14 cellular contexts compared by ENCODE assay signal in genomic region chr5:31965227-31965626, GRCh38.
DNase-seq lines count a peak whose midpoint lies in the region; ATAC-seq, FAIRE-seq and TF ChIP-seq lines count a peak whose summit lies in the region.
"Had no signal": no experiment of that assay in that cellular context is flagged by ENCODE, and none has a peak within 500 bp of the region (broad histone marks: within the 10 kb centered on the region; RNA-seq: fewer than 3 reads in every experiment).

No MANE protein-coding gene starts in this region.

- H3K9me2 ChIP-seq in GM23338 (ENCODE audit: insufficient read depth) = peaks cover 7% of the 10 kb centered on the region; the same call in 1 of the 2 replicates

- H3K4me3 ChIP-seq in GM23338 = no peak overlapping the region
- no peak overlapping the region for H3K4me3 ChIP-seq in K562
- H3K4me3 ChIP-seq: BLaER1 treated with 17β-estradiol and CSF1 and Interleukin-3, amounts not matched to agents 10 nM and 100 nM had no signal

- no peak overlapping the region for H3K4me3 Mint-ChIP-seq in GM23338
- H3K4me3 Mint-ChIP-seq: CD4-positive, CD25-positive, alpha-beta regulatory T cell had no signal

- H2AFZ ChIP-seq in GM23338 (no peak overlapping the region), K562 (ENCODE audit: low read depth, low read length) (no peak overlapping the region)

- BruUV-seq in K562 (replicated peaks; lab: Mats Ljungman, UMichigan) = no TSS peak

- H3K27ac ChIP-seq in GM23338 (ENCODE audit: low read depth) (peak overlapping the region; percentile 66), K562 (ENCODE audit: extremely low read depth, low read depth, low read length) (no peak overlapping the region), foreskin keratinocyte (no peak overlapping the region)
- H3K27ac ChIP-seq: BLaER1 treated with 17β-estradiol and CSF1 and Interleukin-3, amounts not matched to agents 10 nM and 100 nM had no signal

- CTCF ChIA-PET in K562 (lab: Yijun Ruan, JAX; ENCODE audit: low intra/inter-chr PET ratio) = no interaction called here

- H3K9me3 Mint-ChIP-seq in GM23338 = no peaks in the 10 kb centered on the region; the same call in 2 of the 3 replicates

- no peak for TF ChIP-seq RAD21 in K562 (CRISPR knock-in tag; conservative IDR thresholded peaks at IDR 0.05 in 1 of 2, IDR thresholded peaks at IDR 0.05 in 1 of 2)

- in situ Hi-C loops in K562 (cut with MboI) = no loop called here

- H3K36me3 ChIP-seq in GM23338 (ENCODE audit: insufficient read depth) (no peaks in the 10 kb centered on the region), K562 (ENCODE audit: control insufficient read depth, insufficient read depth, low read length) (no peaks in the 10 kb centered on the region)
- H3K36me3 ChIP-seq: BLaER1 treated with 17β-estradiol and CSF1 and Interleukin-3, amounts not matched to agents 10 nM and 100 nM had no signal

- H4K20me1 ChIP-seq in GM23338 (replicated peaks; ENCODE audit: insufficient read depth) (no peaks in the 10 kb centered on the region), K562 (replicated peaks; ENCODE audit: control insufficient read depth, insufficient read depth, low read length) (no peaks in the 10 kb centered on the region)
- H4K20me1 ChIP-seq: BLaER1 treated with 17β-estradiol and CSF1 and Interleukin-3, amounts not matched to agents 10 nM and 100 nM had no signal

- TF ChIP-seq EP300 in K562 (IDR thresholded peaks at IDR 0.05; ENCODE audit: low read length) = no peak

- H3K36me3 Mint-ChIP-seq in GM23338 (ENCODE audit: low read depth) = no peaks in the 10 kb centered on the region
- H3K36me3 Mint-ChIP-seq: CD4-positive, CD25-positive, alpha-beta regulatory T cell had no signal

- FAIRE-seq in K562 (lab: Jason Lieb, UNC) = no peak
- peak; percentile 17 for FAIRE-seq in urothelium cell line (lab: Jason Lieb, UNC)
- FAIRE-seq: GM12891 had no signal

- WGBS in K562 (ENCODE audit: insufficient coverage, low coverage, missing lambda C conversion rate) = 2% methylated on average over 6 of the region's 6 CpGs

- H3K79me2 ChIP-seq in GM23338 (replicated peaks; ENCODE audit: insufficient read depth) (no peaks in the 10 kb centered on the region), K562 (ENCODE audit: control insufficient read depth, insufficient read depth, low read length) (no peaks in the 10 kb centered on the region)

- no peak overlapping the region for H3K27ac Mint-ChIP-seq in GM23338
- H3K27ac Mint-ChIP-seq: CD4-positive, CD25-positive, alpha-beta regulatory T cell had no signal

- POLR2A ChIA-PET in K562 (lab: Yijun Ruan, JAX) = interaction anchor here (0.6 kb wide), 1 partner anchor 117 kb away, joined by 3 read pairs; no protein-coding TSS in a partner anchor

- no peaks in the 10 kb centered on the region for H3K9me3 ChIP-seq in K562 (replicated peaks; ENCODE audit: control insufficient read depth, insufficient read depth, low read depth, low read length)

- TF ChIP-seq POLR2A in K562 (conservative IDR thresholded peaks at IDR 0.05) = no peak

- H3K9ac ChIP-seq in K562 (ENCODE audit: insufficient read depth in 1 of 2, low read depth in 2 of 2, low read length in 2 of 2) = no peak overlapping the region
- H3K9ac ChIP-seq: BLaER1 treated with 17β-estradiol and CSF1 and Interleukin-3, amounts not matched to agents 10 nM and 100 nM had no signal

- peak; percentile 68 for ATAC-seq in GM23338
- ATAC-seq in K562 = no peak
- no peak for ATAC-seq in foreskin keratinocyte

- intact Hi-C loops in K562 (cut with micrococcal nuclease) = no loop called here

- peaks cover 16% of the 10 kb centered on the region for H3K27me3 Mint-ChIP-seq in GM23338 (ENCODE audit: insufficient read depth, low read depth, poor library complexity)

- peaks cover 36% of the 10 kb centered on the region for H3K4me1 Mint-ChIP-seq in GM23338
- H3K4me1 Mint-ChIP-seq: CD4-positive, CD25-positive, alpha-beta regulatory T cell had no signal

- H3K4me2 ChIP-seq in GM23338 (peak overlapping the region; percentile 55), K562 (ENCODE audit: insufficient read depth, low read length) (no peak overlapping the region)
- H3K4me2 ChIP-seq: BLaER1 treated with 17β-estradiol and CSF1 and Interleukin-3, amounts not matched to agents 10 nM and 100 nM had no signal

- no peak for TF ChIP-seq CTCF in GM23338 (conservative IDR thresholded peaks at IDR 0.05; ENCODE audit: low read depth in 2 of 2)
- no peak for TF ChIP-seq CTCF in K562 (IDR thresholded peaks at IDR 0.05 in 2 of 3, conservative IDR thresholded peaks at IDR 0.05 in 1 of 3; ENCODE audit: insufficient read depth in 2 of 3, low read depth in 1 of 3, low read length in 3 of 3)
- TF ChIP-seq CTCF in foreskin keratinocyte (conservative IDR thresholded peaks at IDR 0.05) = no peak

- H3K9me1 ChIP-seq in K562 (ENCODE audit: control insufficient read depth, insufficient read depth, low read length) = no peaks in the 10 kb centered on the region

- H3K27me3 ChIP-seq in GM23338 (ENCODE audit: insufficient read depth) (no peaks in the 10 kb centered on the region), K562 (ENCODE audit: control insufficient read depth in 2 of 2, insufficient read depth in 2 of 2, low read length in 2 of 2) (peaks cover 35 to 37% of the 10 kb centered on the region in 2 experiments), foreskin keratinocyte (no peaks in the 10 kb centered on the region)
- H3K27me3 ChIP-seq: BLaER1 treated with 17β-estradiol and CSF1 and Interleukin-3, amounts not matched to agents 10 nM and 100 nM had no signal

- DNase-seq in GM23338 (ENCODE audit: low spot score) = peak; percentile 54
- no peak for DNase-seq in K562 (ENCODE audit: extremely low read depth in 1 of 4, low spot score in 3 of 4)
- DNase-seq in iPS DF 19.7 (ENCODE audit: low read depth, low spot score) = peak; percentile 63
- DNase-seq in urothelium cell line (ENCODE audit: low spot score) = no peak
- no peak for DNase-seq in UCSD-AML1 (lab: John Stamatoyannopoulos, UW; ENCODE audit: unreplicated experiment)
- DNase-seq in GM03348 (ENCODE audit: low spot score) = no peak
- DNase-seq in foreskin keratinocyte = no peak
- DNase-seq: 8988T; AML-193; CD4-positive, CD25-positive, alpha-beta regulatory T cell; DMS 273 treated with DMSO at 0.1 percent for 48 hours; KBM-7 had no signal

- H3K4me1 ChIP-seq in GM23338 (ENCODE audit: insufficient read depth) (peaks cover 19% of the 10 kb centered on the region), K562 (replicated peaks in 1 of 2; ENCODE audit: control insufficient read depth in 2 of 2, insufficient read depth in 2 of 2, low read length in 2 of 2) (no peaks in the 10 kb centered on the region), foreskin keratinocyte (peaks cover 14% of the 10 kb centered on the region)

- peaks cover 4% of the 10 kb centered on the region; the same call in 1 of the 2 replicates for H3F3A ChIP-seq in GM23338 (replicated peaks; ENCODE audit: low read depth)

TF ChIP-seq in GM23338, 12 proteins besides CTCF, POLR2A, EP300 and RAD21:
- TF ChIP-seq CREB1 (CRISPR knock-in tag; IDR thresholded peaks at IDR 0.05; ENCODE audit: low read depth) = 0 out of 2 replicates have a peak, but pooled peaks have one; percentile 16
- no peak for TF ChIP-seq EZH2 (IDR thresholded peaks at IDR 0.05; ENCODE audit: low read depth, unreplicated experiment)

TF ChIP-seq in K562, 482 proteins besides CTCF, POLR2A, EP300 and RAD21:
- TF ChIP-seq PURB (CRISPR knock-in tag; IDR thresholded peaks at IDR 0.05; ENCODE audit: low read depth) = no peak
- peak; percentile 35; the same call in 1 of the 2 replicates for TF ChIP-seq PKNOX1 (IDR thresholded peaks at IDR 0.05)
TF ChIP-seq in K562: peak in this region for 1.

Comparison
In these comparisons a context has a peak if more than half of its experiments do, and no peak if none do; other contexts are left out.
1. DNase-seq: peak in GM23338 (single experiment) and iPS DF 19.7 (single experiment); none in K562 (0 of 4), urothelium cell line (single experiment), UCSD-AML1 (single experiment), GM03348 (single experiment) and foreskin keratinocyte (0 of 2).